ENCODE assay signal across 8 cellular contexts in genomic region chr22:22168190-22168940, GRCh38.
A peak's percentile ranks its signal among the peaks of the same experiment; 100 is the strongest.
DNase-seq lines count a peak whose midpoint lies in the region; ATAC-seq, FAIRE-seq and TF ChIP-seq lines count a peak whose summit lies in the region.

No MANE protein-coding gene starts in this region.

- no peak overlapping the region; the same call in 1 of the 2 replicates for H3K4me3 Mint-ChIP-seq in WTC11

- ATAC-seq in GM21619 (IDR thresholded peaks at IDR 0.05; ENCODE audit: unreplicated experiment): peak; percentile 14
- peak; percentile 65 for ATAC-seq in WTC11
- no peak for ATAC-seq in left cardiac atrium

- H3K36me3 ChIP-seq in kidney (ENCODE audit: control insufficient read depth in 1 of 2, insufficient read depth in 2 of 2, low read length in 2 of 2): no peaks in the 10 kb centered on the region

- intact Hi-C loops in kidney (cut with DNase I) (no loop called here), left cardiac atrium (cut with DNase I) (no loop called here)

- H3K27ac Mint-ChIP-seq in WTC11: no peak overlapping the region

- H3K9me3 Mint-ChIP-seq in WTC11: peaks cover 4% of the 10 kb centered on the region; the same call in 1 of the 2 replicates

- DNase-seq in GDM1 (lab: John Stamatoyannopoulos, UW): peak; percentile 54
- DNase-seq in NB4 (ENCODE audit: low read depth): peak; percentile 24
- no peak for DNase-seq in WTC11 (ENCODE audit: low spot score)
- DNase-seq in kidney: no peak
- DNase-seq in hypothalamus (lab: John Stamatoyannopoulos, UW): no peak
- no peak for DNase-seq in NCI-H446 treated with DMSO at 0.1 percent for 48 hours (lab: John Stamatoyannopoulos, UW)
- no peak for DNase-seq in left cardiac atrium

- H3K9me3 ChIP-seq in kidney (ENCODE audit: control insufficient read depth in 1 of 2, low read length in 2 of 2): no peaks in the 10 kb centered on the region

- CTCF ChIA-PET in WTC11 (lab: Charles Lee): interaction anchor here (0.9 to 1.4 kb wide), 4 partner anchors 12 to 107 kb away, joined by 3 to 6 read pairs (median 4); no protein-coding TSS in a partner anchor

- no peak overlapping the region for H3K9ac ChIP-seq in kidney (ENCODE audit: low read length in 2 of 2)

- no peaks in the 10 kb centered on the region for H3K4me1 ChIP-seq in kidney (ENCODE audit: control insufficient read depth in 1 of 2, insufficient read depth in 1 of 2, low read depth in 1 of 2, low read length in 2 of 2)

- POLR2A ChIA-PET in WTC11 (lab: Charles Lee): no interaction called here

- H3K36me3 Mint-ChIP-seq in WTC11: no peaks in the 10 kb centered on the region

- 0 out of 2 replicates have a peak, but pooled peaks cover 3% of the 10 kb centered on the region for H3K4me1 Mint-ChIP-seq in WTC11

- no peak overlapping the region for H3K27ac ChIP-seq in kidney (ENCODE audit: low read depth in 2 of 2, low read length in 2 of 2)

- H3K27me3 Mint-ChIP-seq in WTC11 (ENCODE audit: low read depth): peaks cover 98% of the 10 kb centered on the region

- H3K4me3 ChIP-seq in NB4 (ENCODE audit: low read depth, low read length) (no peak overlapping the region), kidney (ENCODE audit: low read length in 2 of 2) (peak overlapping the region; percentile 36 to 50)

- no peak for FAIRE-seq in kidney (lab: Jason Lieb, UNC)

- TF ChIP-seq CTCF in NB4 (IDR thresholded peaks at IDR 0.05; ENCODE audit: low read depth, low read length) (no peak), WTC11 (IDR thresholded peaks at IDR 0.05) (no peak), kidney (IDR thresholded peaks at IDR 0.05; ENCODE audit: borderline replicate concordance, extremely low read depth, insufficient read depth) (no peak)

- no peak for TF ChIP-seq POLR2A in NB4 (IDR thresholded peaks at IDR 0.05; ENCODE audit: extremely low read depth, insufficient read length)

TF ChIP-seq in WTC11, 78 proteins besides CTCF, POLR2A, EP300 and RAD21:
- TF ChIP-seq ATF2 (CRISPR knock-in tag; IDR thresholded peaks at IDR 0.05; ENCODE audit: borderline replicate concordance, low read depth) (no peak), FOXK1 (CRISPR knock-in tag; IDR thresholded peaks at IDR 0.05) (peak; percentile 47; the same call in 1 of the 2 replicates), USF1 (CRISPR knock-in tag; IDR thresholded peaks at IDR 0.05) (peak; percentile 96), ATF6 (CRISPR knock-in tag; IDR thresholded peaks at IDR 0.05) (no peak)

Comparison
In these comparisons a context has a peak if more than half of its experiments do, and no peak if none do; other contexts are left out.
1. DNase-seq: peak in GDM1 (single experiment) and NB4 (single experiment); none in WTC11 (single experiment), kidney (single experiment), hypothalamus (0 of 51), NCI-H446 treated with DMSO at 0.1 percent for 48 hours (single experiment) and left cardiac atrium (single experiment).
2. ATAC-seq: peak in GM21619 (single experiment) and WTC11 (single experiment); none in left cardiac atrium (0 of 2).